Comparison of ENCODE assay signal across 7 cellular contexts in the genomic region with DNA sequence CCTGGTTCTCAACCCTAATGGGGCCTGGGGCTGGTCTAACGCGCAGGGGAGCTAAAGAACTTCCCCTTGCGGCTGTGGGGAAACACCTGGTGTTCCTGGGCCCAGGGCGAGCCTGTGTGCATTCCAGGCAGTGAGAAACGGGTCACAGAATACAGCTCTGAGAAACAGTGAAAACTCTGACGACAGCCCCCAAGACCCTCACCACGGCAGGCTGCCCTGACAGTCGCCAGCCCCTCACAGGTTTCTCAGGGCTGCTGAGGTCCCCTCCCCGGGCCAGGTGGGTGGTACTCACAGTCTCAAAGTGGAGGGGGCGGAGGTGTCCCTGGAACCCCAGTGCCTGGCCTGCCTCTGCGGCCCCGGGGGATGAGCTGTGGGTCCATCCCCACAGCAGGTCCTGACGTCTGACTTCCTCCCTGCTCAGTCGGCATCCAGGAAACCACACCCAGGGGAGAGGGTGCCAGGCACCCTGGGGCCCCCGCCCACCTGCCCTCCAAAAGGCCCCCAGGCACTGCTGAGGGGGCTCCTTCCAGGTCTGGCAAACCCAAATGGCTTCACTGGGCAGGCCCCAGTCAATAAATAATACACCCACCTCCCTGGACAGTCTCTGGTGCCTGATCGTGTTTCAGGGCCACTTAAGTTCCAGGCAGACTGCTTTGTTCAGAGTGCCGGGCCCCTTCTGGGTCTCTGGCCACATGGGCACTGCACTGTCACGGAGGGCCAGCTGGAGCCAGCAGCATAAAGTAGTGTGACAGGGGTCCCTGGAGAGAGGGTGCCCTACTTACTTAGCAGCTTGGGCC. TPM values are rescaled to one million over a fixed set of nuclear protein-coding genes. Genes with fewer than 3 reads are reported as not detected.
A peak's percentile ranks its signal among the peaks of the same experiment; 100 is the strongest.
DNase-seq lines count a peak whose midpoint lies in the region; ATAC-seq and TF ChIP-seq lines count a peak whose summit lies in the region.

No MANE protein-coding gene starts in this region.

- H3K36me3 ChIP-seq in HEK293 (ENCODE audit: control insufficient read depth in 2 of 2, insufficient read depth in 1 of 2, low read length in 2 of 2) (no peaks in the 10 kb centered on the region), OCI-LY3 (replicated peaks; ENCODE audit: low read depth, low read length) (peaks cover 44% of the 10 kb centered on the region), neutrophil (peaks cover 10% of the 10 kb centered on the region), hepatocyte (replicated peaks; ENCODE audit: insufficient read depth, low read depth) (no peaks in the 10 kb centered on the region)

- H3K36me3 Mint-ChIP-seq in activated naive CD8-positive, alpha-beta T cell treated with anti-CD3 and anti-CD28 coated beads, Interleukin-2, amount 50 U/mL, for 24 hours (ENCODE audit: low read depth), result peaks cover 3% of the 10 kb centered on the region

- H3K27ac Mint-ChIP-seq in activated naive CD8-positive, alpha-beta T cell treated with anti-CD3 and anti-CD28 coated beads, Interleukin-2, amount 50 U/mL, for 24 hours, result peak overlapping the region; percentile 91

- H3K27ac ChIP-seq in HEK293 (ENCODE audit: extremely low read depth, low read depth, low read length) (no peak overlapping the region), OCI-LY3 (ENCODE audit: low read length) (peak overlapping the region; percentile 91), neutrophil (peak overlapping the region; percentile 98), hepatocyte (no peak overlapping the region)

- CTCF ChIA-PET in HEK293 (lab: Yijun Ruan, JAX), result no interaction called here

- peaks cover 78% of the 10 kb centered on the region for H3K4me1 Mint-ChIP-seq in activated naive CD8-positive, alpha-beta T cell treated with anti-CD3 and anti-CD28 coated beads, Interleukin-2, amount 50 U/mL, for 24 hours

- H4K20me1 ChIP-seq in OCI-LY3 (ENCODE audit: insufficient read depth, low read length), result peaks cover 55% of the 10 kb centered on the region
- H4K20me1 ChIP-seq in hepatocyte (ENCODE audit: insufficient read depth, poor library complexity, severe bottlenecking), result no peaks in the 10 kb centered on the region

- POLR2A ChIA-PET in HEK293 (lab: Yijun Ruan, JAX), result no interaction called here

- H3K9ac ChIP-seq in OCI-LY3 (ENCODE audit: low read length), result peak overlapping the region; percentile 96

- no peaks in the 10 kb centered on the region for H3K9me3 Mint-ChIP-seq in activated naive CD8-positive, alpha-beta T cell treated with anti-CD3 and anti-CD28 coated beads, Interleukin-2, amount 50 U/mL, for 24 hours

- no peaks in the 10 kb centered on the region for H3K27me3 Mint-ChIP-seq in activated naive CD8-positive, alpha-beta T cell treated with anti-CD3 and anti-CD28 coated beads, Interleukin-2, amount 50 U/mL, for 24 hours

- DNase-seq in activated naive CD8-positive, alpha-beta T cell treated with anti-CD3 and anti-CD28 coated beads, Interleukin-2, amount 50 U/mL, for 24 hours, result peak; percentile 71
- DNase-seq in hepatocyte (ENCODE audit: low spot score) (no peak), NCI-H1930 (lab: John Stamatoyannopoulos, UW) (no peak)

- H2AFZ ChIP-seq in OCI-LY3 (ENCODE audit: low read depth, low read length), result no peak overlapping the region
- no peak overlapping the region for H2AFZ ChIP-seq in hepatocyte

- H3K27me3 ChIP-seq in OCI-LY3 (ENCODE audit: low read depth, low read length) (no peaks in the 10 kb centered on the region), neutrophil (no peaks in the 10 kb centered on the region), hepatocyte (no peaks in the 10 kb centered on the region)

- WGBS in hepatocyte (ENCODE audit: low lambda C conversion rate, missing lambda C conversion rate), result 74% methylated on average over 17 of the region's 18 CpGs

- H3K4me2 ChIP-seq in OCI-LY3 (ENCODE audit: low read length), result peak overlapping the region; percentile 97
- no peak overlapping the region for H3K4me2 ChIP-seq in hepatocyte

- peak overlapping the region; percentile 73 for H3K4me3 Mint-ChIP-seq in activated naive CD8-positive, alpha-beta T cell treated with anti-CD3 and anti-CD28 coated beads, Interleukin-2, amount 50 U/mL, for 24 hours

- no peak for TF ChIP-seq CTCF in HEK293 (tag by site-specific recombination; IDR thresholded peaks at IDR 0.05)
- no peak for TF ChIP-seq CTCF in OCI-LY3 (IDR thresholded peaks at IDR 0.05; ENCODE audit: low read depth, low read length)
- no peak for TF ChIP-seq CTCF in neutrophil (IDR thresholded peaks at IDR 0.05)
- TF ChIP-seq CTCF in hepatocyte (IDR thresholded peaks at IDR 0.05; ENCODE audit: poor library complexity), result no peak

- H3K9me3 ChIP-seq in HEK293 (ENCODE audit: control insufficient read depth, insufficient read depth, low read depth, low read length) (no peaks in the 10 kb centered on the region), OCI-LY3 (ENCODE audit: insufficient read depth, low read length) (no peaks in the 10 kb centered on the region), neutrophil (no peaks in the 10 kb centered on the region), hepatocyte (ENCODE audit: low read depth) (no peaks in the 10 kb centered on the region)

- peak; percentile 26 for ATAC-seq in activated naive CD8-positive, alpha-beta T cell treated with anti-CD3 and anti-CD28 coated beads, Interleukin-2, amount 50 U/mL, for 24 hours
- ATAC-seq in GM18873 (IDR thresholded peaks at IDR 0.05; ENCODE audit: low FRiP score, unreplicated experiment), result no peak

- H3K4me3 ChIP-seq in HEK293 (ENCODE audit: low read depth, low read length) (no peak overlapping the region), OCI-LY3 (ENCODE audit: low read length) (peak overlapping the region; percentile 85), neutrophil (ENCODE audit: low read depth in 1 of 2, low read length in 1 of 2) (peak overlapping the region; percentile 88 to 94), hepatocyte (no peak overlapping the region)

- H3K4me1 ChIP-seq in HEK293 (ENCODE audit: control insufficient read depth, insufficient read depth, low read length) (peaks cover 4% of the 10 kb centered on the region; the same call in 1 of the 2 replicates), OCI-LY3 (ENCODE audit: low read length) (peaks cover 88% of the 10 kb centered on the region), neutrophil (ENCODE audit: control insufficient read depth in 1 of 2, insufficient read depth in 1 of 2, low read depth in 1 of 2, low read length in 1 of 2) (peaks cover 61 to 67% of the 10 kb centered on the region in 2 experiments), hepatocyte (ENCODE audit: insufficient read depth) (peaks cover 7% of the 10 kb centered on the region)

- H3K9me2 ChIP-seq in hepatocyte (replicated peaks; ENCODE audit: insufficient read depth), result no peaks in the 10 kb centered on the region

- H3K79me2 ChIP-seq in OCI-LY3 (ENCODE audit: low read length) (peaks cover 98% of the 10 kb centered on the region), hepatocyte (no peaks in the 10 kb centered on the region)

TF ChIP-seq in HEK293, 187 proteins besides CTCF, POLR2A, EP300 and RAD21:
- TF ChIP-seq ZNF785 (tag by site-specific recombination; IDR thresholded peaks at IDR 0.05), result no peak
- peak; percentile 83 for TF ChIP-seq ZFHX2 (tag by site-specific recombination; conservative IDR thresholded peaks at IDR 0.05)
- no peak for TF ChIP-seq SETDB1 (IDR thresholded peaks at IDR 0.05; ENCODE audit: insufficient read length, low read length)
- 0 out of 2 replicates have a peak, but pooled peaks have one; percentile 21 for TF ChIP-seq ZNF423 (tag by site-specific recombination; IDR thresholded peaks at IDR 0.05)
- TF ChIP-seq ZNF19 (tag by site-specific recombination; IDR thresholded peaks at IDR 0.05; ENCODE audit: low read depth), result no peak
- TF ChIP-seq GLIS2 (tag by site-specific recombination; IDR thresholded peaks at IDR 0.05), result 0 out of 2 replicates have a peak, but pooled peaks have one; percentile 22
- TF ChIP-seq EGR2 (tag by site-specific recombination; IDR thresholded peaks at IDR 0.05; ENCODE audit: low read depth), result peak; percentile 59

RNA-seq across cellular contexts. Expression of gene IQSEC1, which starts 57.7 kb away (rescaled TPM):
- 18.7 and 24.7 TPM in 2 replicates for total RNA-seq in hepatocyte
- polyA plus RNA-seq in hepatocyte, result 20.3 and 21.2 TPM in 2 replicates

Comparison
In these comparisons a context has a peak if more than half of its experiments do, and no peak if none do; other contexts are left out.
1. H3K27ac ChIP-seq: peak in OCI-LY3 (single experiment) and neutrophil (single experiment); none in HEK293 (single experiment) and hepatocyte (single experiment).
2. H3K4me3 ChIP-seq: peak in OCI-LY3 (single experiment) and neutrophil (2 of 2); none in HEK293 (single experiment) and hepatocyte (single experiment).